Comparison of ENCODE assay signal across 2 cellular contexts in the genomic region with DNA sequence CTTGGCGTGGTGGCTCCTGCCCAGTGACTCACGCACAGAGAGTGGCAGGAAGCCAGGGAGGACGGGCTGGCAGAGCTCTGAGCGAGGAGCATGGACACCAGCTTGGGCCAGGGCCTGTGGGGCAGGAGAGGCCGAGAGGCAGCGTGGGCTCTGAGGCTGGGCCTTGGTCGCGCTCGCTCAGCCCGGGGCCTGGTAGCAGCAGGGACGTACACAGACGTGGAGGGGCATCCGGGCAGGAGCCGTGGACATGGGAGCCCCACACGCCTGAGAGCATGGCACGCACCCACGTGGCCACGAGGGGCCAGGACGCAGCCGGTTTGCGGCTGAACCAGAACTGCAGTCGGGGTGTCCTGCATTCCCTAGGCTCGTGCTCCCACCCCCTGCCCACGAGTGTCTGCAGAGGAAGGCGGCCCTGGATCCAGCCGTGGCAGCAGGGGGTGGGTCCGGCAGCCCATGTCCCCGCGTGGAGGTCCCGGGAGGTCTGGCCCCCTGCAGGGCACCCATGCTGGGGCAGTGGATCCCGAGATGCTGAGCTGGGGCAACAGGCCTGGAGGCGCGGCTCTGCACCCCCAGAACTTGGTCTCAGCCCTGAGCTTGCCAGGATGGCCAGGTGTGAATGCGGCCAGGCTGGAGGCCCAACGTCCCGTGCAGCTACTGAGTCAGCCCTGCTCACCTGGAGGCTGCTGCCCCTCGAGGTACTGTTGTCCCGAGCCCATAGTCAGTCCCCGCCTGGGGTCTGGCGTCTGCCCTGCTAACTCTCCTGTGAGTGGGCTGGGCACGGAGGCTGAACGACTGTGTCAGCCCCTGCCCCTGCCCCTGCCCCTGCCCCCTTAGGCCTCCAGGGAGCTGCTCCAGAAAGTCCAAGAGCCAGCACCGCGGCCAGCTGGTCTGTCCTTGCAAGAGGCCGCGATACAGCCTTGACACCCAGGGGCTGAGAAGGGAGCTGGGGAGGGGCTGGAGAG.
TF ChIP-seq lines count a peak whose summit lies in the region.

No MANE protein-coding gene starts in this region.

TF ChIP-seq in IMR-90, 13 proteins besides CTCF, POLR2A, EP300 and RAD21:
- TF ChIP-seq FOS (IDR thresholded peaks at IDR 0.05; ENCODE audit: low read depth, low read length) (no peak), USF2 (IDR thresholded peaks at IDR 0.05; ENCODE audit: low read depth, low read length) (no peak), MAFK (IDR thresholded peaks at IDR 0.05; ENCODE audit: low read depth, low read length) (no peak), CHD1 (IDR thresholded peaks at IDR 0.05; ENCODE audit: low read depth, low read length) (no peak), SMC3 (IDR thresholded peaks at IDR 0.05; ENCODE audit: low read depth, low read length) (no peak), MXI1 (IDR thresholded peaks at IDR 0.05; ENCODE audit: borderline replicate concordance, low read depth, low read length) (no peak), ELK1 (IDR thresholded peaks at IDR 0.05; ENCODE audit: borderline replicate concordance, low read depth, low read length) (no peak), BHLHE40 (IDR thresholded peaks at IDR 0.05; ENCODE audit: low read depth, low read length) (no peak), MAZ (IDR thresholded peaks at IDR 0.05; ENCODE audit: borderline replicate concordance, low read depth, low read length) (no peak), NFE2L2 (IDR thresholded peaks at IDR 0.05; ENCODE audit: low read depth, low read length) (no peak), RFX5 (IDR thresholded peaks at IDR 0.05; ENCODE audit: low read depth, low read length) (no peak), RCOR1 (IDR thresholded peaks at IDR 0.05; ENCODE audit: insufficient replicate concordance, low read length) (no peak), CEBPB (IDR thresholded peaks at IDR 0.05; ENCODE audit: low read depth, low read length) (no peak)

TF ChIP-seq in endothelial cell of umbilical vein, 7 proteins besides CTCF, POLR2A, EP300 and RAD21:
- TF ChIP-seq MAX (IDR thresholded peaks at IDR 0.05; ENCODE audit: insufficient read depth, insufficient read length) (no peak), EZH2 (IDR thresholded peaks at IDR 0.05; ENCODE audit: borderline replicate concordance, low read depth, low read length, severe bottlenecking) (no peak), FOS (IDR thresholded peaks at IDR 0.05; ENCODE audit: borderline replicate concordance, insufficient read depth, low read length) (peak; percentile 69), GATA2 (IDR thresholded peaks at IDR 0.05; ENCODE audit: insufficient read depth, insufficient read length, low read depth, low read length) (no peak), POLR2AphosphoS5 (IDR thresholded peaks at IDR 0.05; ENCODE audit: insufficient read depth, low read depth, low read length) (peak; percentile 35), JUN (IDR thresholded peaks at IDR 0.05; ENCODE audit: borderline replicate concordance, insufficient read depth, insufficient read length, low read depth) (peak; percentile 22), MYC (IDR thresholded peaks at IDR 0.05; ENCODE audit: low read depth, low read length) (no peak)
TF ChIP-seq in endothelial cell of umbilical vein: peak in this region for 3.
